In genomic region chr2:219247678-219248642, GRCh38 we compare ENCODE assay signal across 8 cellular contexts. TPM values are rescaled to one million over a fixed set of nuclear protein-coding genes. Genes with fewer than 3 reads are reported as not detected.
DNase-seq lines count a peak whose midpoint lies in the region; ATAC-seq and TF ChIP-seq lines count a peak whose summit lies in the region.

No MANE protein-coding gene starts in this region.

- peaks cover 58 to 85% (median 72%) of the 10 kb centered on the region in 3 donors for H3K4me1 ChIP-seq in esophagus squamous epithelium

- no peaks in the 10 kb centered on the region for H3K27me3 ChIP-seq in esophagus squamous epithelium

- peak overlapping the region; percentile 93 to 96 (median 95) for H3K27ac ChIP-seq in esophagus squamous epithelium

- peak overlapping the region in 3 of 4 donors; percentile 20 to 45 (median 28) for H3K4me3 ChIP-seq in esophagus squamous epithelium

- no peak for TF ChIP-seq CTCF in esophagus squamous epithelium (IDR thresholded peaks at IDR 0.05)

- no peaks in the 10 kb centered on the region for H3K9me3 ChIP-seq in esophagus squamous epithelium

- ATAC-seq in GM21825 (IDR thresholded peaks at IDR 0.05; ENCODE audit: unreplicated experiment) (peak; percentile 23), GM18907 (IDR thresholded peaks at IDR 0.05; ENCODE audit: unreplicated experiment) (no peak)

- peak; percentile 58 to 66 for DNase-seq in activated CD4-positive, alpha-beta T cell treated with anti-CD3 and anti-CD28 coated beads, Interleukin-2, amount 50 U/mL, for 4 hours
- DNase-seq in esophagus squamous epithelium (lab: John Stamatoyannopoulos, UW) (no peak), glomerular visceral epithelial cell (ENCODE audit: extremely low spot score) (no peak), NCI-H2227 treated with DMSO at 0.1 percent for 48 hours (lab: John Stamatoyannopoulos, UW) (no peak), foreskin melanocyte (no peak)
- DNase-seq in stimulated activated CD4-positive, alpha-beta T cell treated with anti-CD3 and anti-CD28 coated beads, Interleukin-4, amount 100 ng/mL, for 48 hours (ENCODE audit: low read depth in 2 of 2), result peak; percentile 33 to 49

- intact Hi-C loops in esophagus squamous epithelium (cut with DNase I), result no loop called here

- 75 to 81% methylated on average over 12 to 13 of the region's 17 CpGs for WGBS in esophagus squamous epithelium, 2 donors

- H3K36me3 ChIP-seq in esophagus squamous epithelium, result peaks cover 8 to 43% (median 11%) of the 10 kb centered on the region in 3 donors

- TF ChIP-seq POLR2A in esophagus squamous epithelium (IDR thresholded peaks at IDR 0.05), result peak in 2 of 4 donors; percentile 34 to 42

RNA-seq across cellular contexts. Expression of gene STK16, which starts 2.7 kb away (rescaled TPM):
- 10 to 100 TPM in 3 of 4 donors, 1 to 10 TPM in 1; 8.6 to 27.4 (median 19.3) TPM for total RNA-seq in esophagus squamous epithelium

RNA-seq across cellular contexts. Expression of gene GLB1L, which starts 2.7 kb away (rescaled TPM):
- total RNA-seq in esophagus squamous epithelium, result 1 to 10 TPM; 1.2 to 2.3 (median 1.7) TPM

RNA-seq across cellular contexts. Expression of gene TUBA4B, which starts 5.1 kb away (rescaled TPM):
- not detected for total RNA-seq in esophagus squamous epithelium

RNA-seq across cellular contexts. Expression of gene TUBA4A, which starts 5.8 kb away (rescaled TPM):
- 100 to 1,000 TPM; 104 to 258 (median 169) TPM for total RNA-seq in esophagus squamous epithelium

RNA-seq across cellular contexts. Expression of gene ANKZF1, which starts 18.4 kb away (rescaled TPM):
- total RNA-seq in esophagus squamous epithelium, result 10 to 100 TPM; 10.2 to 54.9 (median 27.6) TPM

Comparison
In these comparisons a context has a peak if more than half of its experiments do, and no peak if none do; other contexts are left out.
1. DNase-seq: peak in activated CD4-positive, alpha-beta T cell treated with anti-CD3 and anti-CD28 coated beads, Interleukin-2, amount 50 U/mL, for 4 hours (2 of 2) and stimulated activated CD4-positive, alpha-beta T cell treated with anti-CD3 and anti-CD28 coated beads, Interleukin-4, amount 100 ng/mL, for 48 hours (2 of 2); none in esophagus squamous epithelium (single experiment), glomerular visceral epithelial cell (single experiment), NCI-H2227 treated with DMSO at 0.1 percent for 48 hours (single experiment) and foreskin melanocyte (single experiment).